31 cellular contexts compared by ENCODE assay signal in genomic region chr1:231381729-231382128, GRCh38.
"Had no signal": no experiment of that assay in that cellular context is flagged by ENCODE, and none has a peak within 500 bp of the region (broad histone marks: within the 10 kb centered on the region; RNA-seq: fewer than 3 reads in every experiment).

No MANE protein-coding gene starts in this region.

- H3K27ac ChIP-seq: epithelial cell of prostate, gastroesophageal sphincter, hepatocyte, uterus, WERI-Rb-1 had no signal

- H3K4me3 ChIP-seq: gastroesophageal sphincter, hepatocyte, skin epidermis, uterus had no signal

- DNase-seq: activated CD4-positive, alpha-beta T cell treated with anti-CD3 and anti-CD28 coated beads for 48 hours; activated CD4-positive, alpha-beta T cell treated with anti-CD3 and anti-CD28 coated beads, Interleukin-2, amount 50 U/mL, for 48 hours; activated CD8-positive, alpha-beta memory T cell treated with anti-CD3 and anti-CD28 coated beads for 24 hours; activated gamma-delta T cell; activated naive CD4-positive, alpha-beta T cell treated with anti-CD3 and anti-CD28 coated beads, Interleukin-2, amount 10 ng/mL, durations not matched to agents 7 days and 5 days; activated naive CD8-positive, alpha-beta T cell treated with anti-CD3 and anti-CD28 coated beads, Interleukin-2, amount 50 U/mL, for 24 hours; amygdala; dermis blood vessel endothelial cell; effector CD4-positive, alpha-beta T cell; islet precursor cell; left cardiac atrium; naive thymus-derived CD8-positive, alpha-beta T cell; retina; stimulated activated CD4-positive, alpha-beta T cell treated with anti-CD3 and anti-CD28 coated beads, Interleukin-12 subunit alpha, Interleukin-12 subunit beta, amount 100 ng/mL, for 4 hours; stimulated activated CD4-positive, alpha-beta T cell treated with anti-CD3 and anti-CD28 coated beads, Interleukin-4, amount 100 ng/mL, for 1 hour; stimulated activated naive CD8-positive, alpha-beta T cell treated with anti-CD3 and anti-CD28 coated beads, Interleukin-15, amount 100 ng/mL, for 72 hours; substantia nigra; T-helper 17 cell; T1000; uterus; WERI-Rb-1 had no signal

- H3K27ac Mint-ChIP-seq: activated naive CD4-positive, alpha-beta T cell treated with anti-CD3 and anti-CD28 coated beads, Interleukin-2, amount 10 ng/mL, durations not matched to agents 7 days and 5 days; activated naive CD8-positive, alpha-beta T cell treated with anti-CD3 and anti-CD28 coated beads, Interleukin-2, amount 50 U/mL, for 24 hours; memory B cell; progenitor cell of endocrine pancreas; stimulated activated naive CD8-positive, alpha-beta T cell treated with anti-CD3 and anti-CD28 coated beads, Interleukin-15, amount 100 ng/mL, for 72 hours; T-helper 17 cell; type B pancreatic cell had no signal

- H3K27me3 Mint-ChIP-seq: activated naive CD4-positive, alpha-beta T cell treated with anti-CD3 and anti-CD28 coated beads, Interleukin-2, amount 10 ng/mL, durations not matched to agents 7 days and 5 days; activated naive CD8-positive, alpha-beta T cell treated with anti-CD3 and anti-CD28 coated beads, Interleukin-2, amount 50 U/mL, for 24 hours; memory B cell; naive thymus-derived CD8-positive, alpha-beta T cell; progenitor cell of endocrine pancreas; stimulated activated naive CD8-positive, alpha-beta T cell treated with anti-CD3 and anti-CD28 coated beads, Interleukin-15, amount 100 ng/mL, for 72 hours; T-helper 17 cell; type B pancreatic cell had no signal

- H3K4me3 Mint-ChIP-seq: activated naive CD4-positive, alpha-beta T cell treated with anti-CD3 and anti-CD28 coated beads, Interleukin-2, amount 10 ng/mL, durations not matched to agents 7 days and 5 days; activated naive CD8-positive, alpha-beta T cell treated with anti-CD3 and anti-CD28 coated beads, Interleukin-2, amount 50 U/mL, for 24 hours; memory B cell; naive thymus-derived CD8-positive, alpha-beta T cell; stimulated activated naive CD8-positive, alpha-beta T cell treated with anti-CD3 and anti-CD28 coated beads, Interleukin-15, amount 100 ng/mL, for 72 hours; T-helper 17 cell; type B pancreatic cell had no signal

- ATAC-seq: activated CD4-positive, CD25-positive, alpha-beta regulatory T cell treated with anti-CD3 and anti-CD28 coated beads, Interleukin-2, amount 50 U/mL, for 24 hours; activated naive CD8-positive, alpha-beta T cell treated with anti-CD3 and anti-CD28 coated beads, Interleukin-2, amount 50 U/mL, for 24 hours; gastroesophageal sphincter; left cardiac atrium; naive thymus-derived CD8-positive, alpha-beta T cell; sciatic nerve; stimulated activated naive CD8-positive, alpha-beta T cell treated with anti-CD3 and anti-CD28 coated beads, Interleukin-15, amount 100 ng/mL, for 72 hours; T-helper 17 cell had no signal

- H3K36me3 ChIP-seq: gastroesophageal sphincter, uterus, WERI-Rb-1 had no signal

- H3K9me3 Mint-ChIP-seq: activated naive CD4-positive, alpha-beta T cell treated with anti-CD3 and anti-CD28 coated beads, Interleukin-2, amount 10 ng/mL, durations not matched to agents 7 days and 5 days; activated naive CD8-positive, alpha-beta T cell treated with anti-CD3 and anti-CD28 coated beads, Interleukin-2, amount 50 U/mL, for 24 hours; memory B cell; naive thymus-derived CD8-positive, alpha-beta T cell; stimulated activated naive CD8-positive, alpha-beta T cell treated with anti-CD3 and anti-CD28 coated beads, Interleukin-15, amount 100 ng/mL, for 72 hours; type B pancreatic cell had no signal

- FAIRE-seq: colon had no signal

- H3K9me3 ChIP-seq: gastroesophageal sphincter, uterus had no signal

- H3K4me2 ChIP-seq: hepatocyte had no signal

- H3K36me3 Mint-ChIP-seq: activated naive CD4-positive, alpha-beta T cell treated with anti-CD3 and anti-CD28 coated beads, Interleukin-2, amount 10 ng/mL, durations not matched to agents 7 days and 5 days; naive thymus-derived CD8-positive, alpha-beta T cell; type B pancreatic cell had no signal

- H3K27me3 ChIP-seq: gastroesophageal sphincter, hepatocyte, uterus had no signal

- H2AFZ ChIP-seq: hepatocyte had no signal
